In the genomic region with DNA sequence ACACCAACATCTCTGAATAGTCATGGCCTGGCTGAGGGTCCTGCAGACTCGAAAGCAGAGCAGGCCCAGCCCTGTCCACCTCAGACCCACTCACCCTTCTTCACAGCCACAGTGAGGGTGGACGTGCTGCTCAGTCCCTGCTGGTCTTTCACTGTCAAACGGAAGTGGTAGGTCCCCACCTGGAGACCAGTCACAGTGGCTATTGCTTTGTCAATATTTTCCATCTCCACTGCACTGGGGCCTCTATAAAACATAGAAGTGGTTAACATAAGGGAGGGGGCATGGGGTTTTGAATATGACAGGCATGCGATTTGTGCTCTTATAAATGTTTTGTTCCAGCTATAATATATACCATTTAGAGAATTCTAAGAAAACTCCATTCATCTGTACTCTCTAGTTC, we compare ENCODE assay signal across 15 cellular contexts.
DNase-seq lines count a peak whose midpoint lies in the region; ATAC-seq and TF ChIP-seq lines count a peak whose summit lies in the region.
"Had no signal": no experiment of that assay in that cellular context is flagged by ENCODE, and none has a peak within 500 bp of the region (broad histone marks: within the 10 kb centered on the region; RNA-seq: fewer than 3 reads in every experiment).

No MANE protein-coding gene starts in this region.

- no peak overlapping the region for H2BK15ac ChIP-seq in IMR-90 (ENCODE audit: low read depth, low read length)
- no peak overlapping the region for H2BK15ac ChIP-seq in neuronal stem cell (ENCODE audit: low read length)

- H4K8ac ChIP-seq in IMR-90 (ENCODE audit: low read depth in 2 of 2, low read length in 2 of 2) = no peak overlapping the region
- H4K8ac ChIP-seq in neuronal stem cell (ENCODE audit: low read depth, low read length) = no peak overlapping the region

- no peak overlapping the region for H3K4ac ChIP-seq in IMR-90 (ENCODE audit: low read depth, low read length)
- no peak overlapping the region for H3K4ac ChIP-seq in neuronal stem cell (ENCODE audit: low read length)

- no peak overlapping the region for H2BK5ac ChIP-seq in IMR-90 (ENCODE audit: low read depth, low read length, poor library complexity, severe bottlenecking)
- no peak overlapping the region for H2BK5ac ChIP-seq in neuronal stem cell (ENCODE audit: low read length)

- no peaks in the 10 kb centered on the region for H3K79me1 ChIP-seq in IMR-90 (ENCODE audit: low read depth in 1 of 2, low read length in 2 of 2)
- H3K79me1 ChIP-seq in neuronal stem cell (ENCODE audit: low read depth, low read length) = no peaks in the 10 kb centered on the region

- H3K4me3 ChIP-seq in IMR-90 (ENCODE audit: insufficient read depth, low read depth, low read length) = no peak overlapping the region
- H3K4me3 ChIP-seq in neuronal stem cell (ENCODE audit: low read length in 2 of 2) = no peak overlapping the region
- H3K4me3 ChIP-seq: BLaER1 treated with 17β-estradiol and CSF1 and Interleukin-3, amounts not matched to agents 10 nM and 100 nM; HAP-1 had no signal

- H3K27me3 ChIP-seq in IMR-90 (ENCODE audit: control insufficient read depth, insufficient read depth, low read length) = peaks cover 14% of the 10 kb centered on the region
- peaks cover 0 to 5% (median 0%) of the 10 kb centered on the region in 3 experiments for H3K27me3 ChIP-seq in neuronal stem cell (ENCODE audit: control insufficient read depth in 3 of 3, insufficient read depth in 3 of 3, low read depth in 1 of 3, low read length in 3 of 3)
- no peaks in the 10 kb centered on the region for H3K27me3 ChIP-seq in CD4-positive, alpha-beta T cell (ENCODE audit: control insufficient read depth, insufficient read depth, low read length)
- H3K27me3 ChIP-seq: BLaER1 treated with 17β-estradiol and CSF1 and Interleukin-3, amounts not matched to agents 10 nM and 100 nM had no signal

- no peak for TF ChIP-seq RAD21 in IMR-90 (IDR thresholded peaks at IDR 0.05; ENCODE audit: low read length)

- no peak overlapping the region for H2BK12ac ChIP-seq in neuronal stem cell (ENCODE audit: low read length)

- H3K4me3 Mint-ChIP-seq in CD4-positive, alpha-beta T cell = no peak overlapping the region
- H3K4me3 Mint-ChIP-seq: CD4-positive, CD25-positive, alpha-beta regulatory T cell had no signal

- H4K91ac ChIP-seq in IMR-90 (ENCODE audit: insufficient read depth, low read depth, low read length) = no peak overlapping the region
- H4K91ac ChIP-seq in neuronal stem cell (ENCODE audit: low read depth, low read length, poor library complexity) = no peak overlapping the region

- dilution Hi-C loops in IMR-90 (cut with HindIII; ENCODE audit: low sequenced_read_pairs, unreplicated experiment) = no loop called here

- H2BK120ac ChIP-seq in IMR-90 (ENCODE audit: low read depth, low read length) = no peak overlapping the region
- H2BK120ac ChIP-seq in neuronal stem cell (ENCODE audit: low read depth, low read length) = no peak overlapping the region

- H3K4me2 ChIP-seq in IMR-90 (ENCODE audit: low read depth, low read length) (no peak overlapping the region), neuronal stem cell (ENCODE audit: insufficient read depth, low read length, poor library complexity, severe bottlenecking) (no peak overlapping the region)
- H3K4me2 ChIP-seq: BLaER1 treated with 17β-estradiol and CSF1 and Interleukin-3, amounts not matched to agents 10 nM and 100 nM had no signal

- no peak overlapping the region for H3K27ac Mint-ChIP-seq in CD4-positive, alpha-beta T cell
- H3K27ac Mint-ChIP-seq: CD4-positive, CD25-positive, alpha-beta regulatory T cell had no signal

- no TSS peak for BruUV-seq in IMR-90 (replicated peaks; lab: Mats Ljungman, UMichigan)

- no peak overlapping the region for H3K14ac ChIP-seq in IMR-90 (replicated peaks; ENCODE audit: low read depth, low read length)
- H3K14ac ChIP-seq in neuronal stem cell (ENCODE audit: low read length) = no peak overlapping the region

- DNase-seq in NCI-H146 (lab: John Stamatoyannopoulos, UW) (peak; percentile 42), NCI-H146 treated with DMSO at 0.1 percent for 48 hours (lab: John Stamatoyannopoulos, UW; ENCODE audit: unreplicated experiment) (no peak), IMR-90 (no peak), SHP77 (lab: John Stamatoyannopoulos, UW) (peak; percentile 28 to 32), neuronal stem cell (ENCODE audit: low spot score) (no peak)
- no peak for DNase-seq in CD4-positive, alpha-beta T cell
- DNase-seq in stimulated activated CD4-positive, alpha-beta T cell treated with anti-CD3 and anti-CD28 coated beads, Interleukin-15, amount 100 ng/mL, for 24 hours = no peak
- DNase-seq: ACHN; Calu3; CD4-positive, CD25-positive, alpha-beta regulatory T cell; DMS 273 treated with DMSO at 0.1 percent for 48 hours; DMS79 treated with DMSO at 0.1 percent for 48 hours; GF-D8 had no signal

- in situ Hi-C loops in IMR-90 (cut with MboI; ENCODE audit: low sequenced_read_pairs) = no loop called here

- no peak for TF ChIP-seq POLR2A in IMR-90 (IDR thresholded peaks at IDR 0.05; ENCODE audit: low read depth, low read length)

- no peak overlapping the region for H2BK20ac ChIP-seq in IMR-90 (ENCODE audit: low read depth, low read length)

- H2AK9ac ChIP-seq in IMR-90 (replicated peaks; ENCODE audit: low read depth, low read length, poor library complexity) = no peak overlapping the region

- H3K23ac ChIP-seq in IMR-90 (ENCODE audit: low read depth, low read length) (no peak overlapping the region), neuronal stem cell (ENCODE audit: low read depth, low read length, poor library complexity) (no peak overlapping the region)

- H3K4me1 ChIP-seq in IMR-90 (ENCODE audit: control insufficient read depth, insufficient read depth, low read length) = no peaks in the 10 kb centered on the region
- no peaks in the 10 kb centered on the region for H3K4me1 ChIP-seq in neuronal stem cell (ENCODE audit: control insufficient read depth in 2 of 2, insufficient read depth in 1 of 2, low read depth in 1 of 2, low read length in 2 of 2)
- H3K4me1 ChIP-seq: BLaER1 treated with 17β-estradiol and CSF1 and Interleukin-3, amounts not matched to agents 10 nM and 100 nM; HAP-1 had no signal

- H2AFZ ChIP-seq in IMR-90 (replicated peaks; ENCODE audit: low read length, poor library complexity) = peak overlapping the region; percentile 53
- no peak overlapping the region for H2AFZ ChIP-seq in neuronal stem cell (ENCODE audit: low read length)

- no peak overlapping the region for H3K9ac ChIP-seq in IMR-90 (ENCODE audit: low read depth, low read length)
- no peak overlapping the region for H3K9ac ChIP-seq in neuronal stem cell (ENCODE audit: low read depth, low read length, poor library complexity)
- H3K9ac ChIP-seq: BLaER1 treated with 17β-estradiol and CSF1 and Interleukin-3, amounts not matched to agents 10 nM and 100 nM had no signal

- WGBS in IMR-90 (ENCODE audit: extremely low coverage in 2 of 2, insufficient read length in 1 of 2), 2 experiments = no CpG with 5 or more reads among the region's 4 CpGs
- WGBS in neuronal stem cell (ENCODE audit: extremely low coverage in 2 of 2, insufficient read length in 2 of 2, insufficient replicate concordance in 1 of 2), 2 donors = no CpG with 5 or more reads among the region's 4 CpGs

- no peaks in the 10 kb centered on the region for H3K9me1 ChIP-seq in IMR-90 (ENCODE audit: insufficient read depth, low read length)

- H3K9me3 ChIP-seq in IMR-90 (ENCODE audit: control insufficient read depth, insufficient read depth, low read length) = no peaks in the 10 kb centered on the region
- H3K9me3 ChIP-seq in neuronal stem cell (replicated peaks in 1 of 2; ENCODE audit: control insufficient read depth in 2 of 2, insufficient read depth in 1 of 2, low read depth in 1 of 2, low read length in 2 of 2) = no peaks in the 10 kb centered on the region
- no peaks in the 10 kb centered on the region for H3K9me3 ChIP-seq in CD4-positive, alpha-beta T cell (ENCODE audit: control insufficient read depth, low read length)
- H3K9me3 ChIP-seq: BLaER1 treated with 17β-estradiol and CSF1 and Interleukin-3, amounts not matched to agents 10 nM and 100 nM; HAP-1 had no signal

- intact Hi-C loops in IMR-90 (cut with micrococcal nuclease) = no loop called here
- intact Hi-C loops in CD4-positive, alpha-beta T cell (cut with DNase I, micrococcal nuclease) = no loop called here

- H3K4me1 Mint-ChIP-seq in CD4-positive, alpha-beta T cell (ENCODE audit: low read depth) = no peaks in the 10 kb centered on the region
- H3K4me1 Mint-ChIP-seq: CD4-positive, CD25-positive, alpha-beta regulatory T cell had no signal

- H3K18ac ChIP-seq in IMR-90 (ENCODE audit: low read depth, low read length) = no peak overlapping the region
- peak overlapping the region; percentile 57 for H3K18ac ChIP-seq in neuronal stem cell (ENCODE audit: low read length)

- CTCF ChIA-PET in IMR-90 (lab: Yijun Ruan, JAX) = interaction anchor here (1.0 kb wide), 1 partner anchor 13 kb away, joined by 5 read pairs; no protein-coding TSS in a partner anchor
- CTCF ChIA-PET in CD4-positive, alpha-beta T cell (lab: Charles Lee) = interaction anchor here (2.0 kb wide), 1 partner anchor 13 kb away, joined by 6 read pairs; no protein-coding TSS in a partner anchor

- POLR2A ChIA-PET in IMR-90 (lab: Charles Lee; ENCODE audit: unreplicated experiment) = no interaction called here
- POLR2A ChIA-PET in CD4-positive, alpha-beta T cell (lab: Charles Lee) = no interaction called here

- H3K36me3 ChIP-seq in IMR-90 (ENCODE audit: control insufficient read depth, insufficient read depth, low read length) = no peaks in the 10 kb centered on the region
- no peaks in the 10 kb centered on the region for H3K36me3 ChIP-seq in neuronal stem cell (replicated peaks in 1 of 2; ENCODE audit: control insufficient read depth in 2 of 2, insufficient read depth in 2 of 2, low read length in 2 of 2)
- H3K36me3 ChIP-seq: BLaER1 treated with 17β-estradiol and CSF1 and Interleukin-3, amounts not matched to agents 10 nM and 100 nM; HAP-1 had no signal

- no peak for TF ChIP-seq CTCF in IMR-90 (conservative IDR thresholded peaks at IDR 0.05; ENCODE audit: low read depth, low read length)
- no peak for TF ChIP-seq CTCF in CD4-positive, alpha-beta T cell (IDR thresholded peaks at IDR 0.05)

- no peaks in the 10 kb centered on the region for H3K36me3 Mint-ChIP-seq in CD4-positive, alpha-beta T cell (ENCODE audit: low read depth)
- H3K36me3 Mint-ChIP-seq: CD4-positive, CD25-positive, alpha-beta regulatory T cell had no signal

- no peaks in the 10 kb centered on the region for H3K9me3 Mint-ChIP-seq in CD4-positive, alpha-beta T cell
- H3K9me3 Mint-ChIP-seq: CD4-positive, CD25-positive, alpha-beta regulatory T cell had no signal

- no peak overlapping the region for H3K27ac ChIP-seq in IMR-90 (ENCODE audit: insufficient read depth, low read length)
- no peak overlapping the region for H3K27ac ChIP-seq in neuronal stem cell (replicated peaks; ENCODE audit: low read length)
- no peak overlapping the region for H3K27ac ChIP-seq in CD4-positive, alpha-beta T cell (ENCODE audit: low read depth, low read length)
- H3K27ac ChIP-seq: BLaER1 treated with 17β-estradiol and CSF1 and Interleukin-3, amounts not matched to agents 10 nM and 100 nM had no signal

- H4K20me1 ChIP-seq in IMR-90 (ENCODE audit: insufficient read depth, low read length) = no peaks in the 10 kb centered on the region
- H4K20me1 ChIP-seq: BLaER1 treated with 17β-estradiol and CSF1 and Interleukin-3, amounts not matched to agents 10 nM and 100 nM had no signal

- peaks cover 9% of the 10 kb centered on the region for H3K27me3 Mint-ChIP-seq in CD4-positive, alpha-beta T cell

- no peak overlapping the region for H4K5ac ChIP-seq in IMR-90 (ENCODE audit: low read depth, low read length)

- ATAC-seq in IMR-90 (ENCODE audit: low read depth) = no peak
- ATAC-seq in CD4-positive, alpha-beta T cell (ENCODE audit: poor library complexity) = no peak

- H2AK5ac ChIP-seq in IMR-90 (ENCODE audit: low read depth, low read length) (no peak overlapping the region), neuronal stem cell (ENCODE audit: low read depth, low read length) (no peak overlapping the region)

- no peak overlapping the region for H3K56ac ChIP-seq in IMR-90 (ENCODE audit: extremely low read depth, insufficient read depth, low read length)

Comparison
In these comparisons a context has a peak if more than half of its experiments do, and no peak if none do; other contexts are left out.
1. DNase-seq: peak in NCI-H146 (single experiment) and SHP77 (2 of 2); none in NCI-H146 treated with DMSO at 0.1 percent for 48 hours (single experiment), IMR-90 (single experiment), neuronal stem cell (single experiment), CD4-positive, alpha-beta T cell (0 of 10) and stimulated activated CD4-positive, alpha-beta T cell treated with anti-CD3 and anti-CD28 coated beads, Interleukin-15, amount 100 ng/mL, for 24 hours (single experiment).